8 cellular contexts compared by ENCODE assay signal in genomic region chr12:43979450-43979849, GRCh38.
"Had no signal": no experiment of that assay in that cellular context is flagged by ENCODE, and none has a peak within 500 bp of the region (broad histone marks: within the 10 kb centered on the region; RNA-seq: fewer than 3 reads in every experiment).

No MANE protein-coding gene starts in this region.

- H3K9me3 Mint-ChIP-seq: HFFc6 had no signal

- H2AFZ ChIP-seq: GM23248 had no signal

- H3K27ac ChIP-seq: GM23248 had no signal

- H3K9ac ChIP-seq: GM23248 had no signal

- FAIRE-seq: H1 had no signal

- ATAC-seq: HCT116 had no signal

- H3K27ac Mint-ChIP-seq: H9, HFFc6 had no signal

- H3K4me3 Mint-ChIP-seq: H9, HFFc6 had no signal

- H3K4me3 ChIP-seq: GM23248 had no signal

- DNase-seq: GM23248, GOT3, H7, H9, HCEC 1CT, HFFc6 had no signal
